ENCODE assay signal across 21 cellular contexts in genomic region chr16:11090947-11091785, GRCh38.
DNase-seq lines count a peak whose midpoint lies in the region; TF ChIP-seq lines count a peak whose summit lies in the region.
"Had no signal": no experiment of that assay in that cellular context is flagged by ENCODE, and none has a peak within 500 bp of the region (broad histone marks: within the 10 kb centered on the region; RNA-seq: fewer than 3 reads in every experiment).

No MANE protein-coding gene starts in this region.

- no peak overlapping the region for H3K27ac ChIP-seq in mesenchymal stem cell (ENCODE audit: low read length, poor library complexity, severe bottlenecking)
- H3K27ac ChIP-seq: thoracic aorta had no signal

- peaks cover 73% of the 10 kb centered on the region for H3K4me1 Mint-ChIP-seq in activated T-helper 1 cell treated with anti-CD3 and anti-CD28 coated beads, Interleukin-12 subunit alpha, Interleukin-12 subunit beta, Interleukin-2, Interleukin-4 antibody, amounts not matched to agents 30 ng/mL and 10 ng/mL and 1 ng/mL, durations not matched to agents 14 hours and 24 hours and 36 hours (ENCODE audit: low read depth)
- peaks cover 31% of the 10 kb centered on the region for H3K4me1 Mint-ChIP-seq in type B pancreatic cell (ENCODE audit: unreplicated experiment)

- H3K9ac ChIP-seq in mesenchymal stem cell (ENCODE audit: low read length), result no peak overlapping the region

- no peak overlapping the region for H2AFZ ChIP-seq in mesenchymal stem cell (ENCODE audit: low read depth, low read length)

- DNase-seq in NCI-H82 (lab: John Stamatoyannopoulos, UW) (peak; percentile 43), NCI-H82 treated with DMSO at 0.1 percent for 48 hours (lab: John Stamatoyannopoulos, UW; ENCODE audit: unreplicated experiment) (no peak), mesenchymal stem cell (no peak), posterior cingulate gyrus (no peak), SHP77 treated with DMSO at 0.1 percent for 48 hours (lab: John Stamatoyannopoulos, UW) (no peak), type B pancreatic cell (ENCODE audit: extremely low spot score, unreplicated experiment) (no peak)
- DNase-seq in Jurkat, Clone E6-1 (ENCODE audit: low read depth, low spot score), result peak; percentile 48
- no peak for DNase-seq in activated T-helper 1 cell treated with anti-CD3 and anti-CD28 coated beads, Interleukin-12 subunit alpha, Interleukin-12 subunit beta, Interleukin-2, Interleukin-4 antibody, amounts not matched to agents 30 ng/mL and 10 ng/mL and 1 ng/mL, durations not matched to agents 14 hours and 24 hours and 36 hours (ENCODE audit: low spot score)
- DNase-seq: 8988T, caudate nucleus, DMS79 treated with DMSO at 0.1 percent for 48 hours, endodermal cell, HCEC 1CT, Karpas-422, kidney glomerular epithelial cell, NCI-H187 treated with DMSO at 0.1 percent for 48 hours, NCI-H526 had no signal

- H3K9me3 ChIP-seq in mesenchymal stem cell (ENCODE audit: control insufficient read depth, low read length), result no peaks in the 10 kb centered on the region
- H3K9me3 ChIP-seq: thoracic aorta had no signal

- H4K91ac ChIP-seq in mesenchymal stem cell (ENCODE audit: low read length), result peak overlapping the region; percentile 60

- H3K36me3 ChIP-seq in mesenchymal stem cell (ENCODE audit: control insufficient read depth in 1 of 2, insufficient read depth in 2 of 2, low read depth in 1 of 2, low read length in 2 of 2), result peaks cover 31 to 43% of the 10 kb centered on the region in 2 experiments
- H3K36me3 ChIP-seq: thoracic aorta had no signal

- H2BK5ac ChIP-seq in mesenchymal stem cell (ENCODE audit: low read depth, low read length, poor library complexity, severe bottlenecking), result no peak overlapping the region

- no peak overlapping the region for H2BK15ac ChIP-seq in mesenchymal stem cell (ENCODE audit: low read depth, poor library complexity, severe bottlenecking)

- peaks cover 30% of the 10 kb centered on the region for H3K4me1 ChIP-seq in mesenchymal stem cell (ENCODE audit: control insufficient read depth, insufficient read depth, low read depth, low read length)

- no peak overlapping the region for H4K8ac ChIP-seq in mesenchymal stem cell (ENCODE audit: low read length)

- H3K18ac ChIP-seq in mesenchymal stem cell (ENCODE audit: low read depth in 1 of 2, low read length in 2 of 2), result peak overlapping the region; percentile 26 to 78

- peak overlapping the region; percentile 29 for H2BK120ac ChIP-seq in mesenchymal stem cell (ENCODE audit: low read depth, low read length)

- WGBS in mesenchymal stem cell, result 94% methylated on average over 14 of the region's 16 CpGs

- H2AK5ac ChIP-seq in mesenchymal stem cell (ENCODE audit: low read length, severe bottlenecking), result no peak overlapping the region

- TF ChIP-seq CTCF in type B pancreatic cell (conservative IDR thresholded peaks at IDR 0.05), result no peak

- no peak overlapping the region for H3K23ac ChIP-seq in mesenchymal stem cell (ENCODE audit: low read length in 2 of 2)

- peaks cover 7% of the 10 kb centered on the region for H3K36me3 Mint-ChIP-seq in activated T-helper 1 cell treated with anti-CD3 and anti-CD28 coated beads, Interleukin-12 subunit alpha, Interleukin-12 subunit beta, Interleukin-2, Interleukin-4 antibody, amounts not matched to agents 30 ng/mL and 10 ng/mL and 1 ng/mL, durations not matched to agents 14 hours and 24 hours and 36 hours (ENCODE audit: low read depth)
- H3K36me3 Mint-ChIP-seq in type B pancreatic cell, result no peaks in the 10 kb centered on the region
- H3K36me3 Mint-ChIP-seq: activated naive CD4-positive, alpha-beta T cell treated with anti-CD3 and anti-CD28 coated beads, Interleukin-2, amount 50 U/mL, for 24 hours had no signal

- H3K27ac Mint-ChIP-seq in activated T-helper 1 cell treated with anti-CD3 and anti-CD28 coated beads, Interleukin-12 subunit alpha, Interleukin-12 subunit beta, Interleukin-2, Interleukin-4 antibody, amounts not matched to agents 30 ng/mL and 10 ng/mL and 1 ng/mL, durations not matched to agents 14 hours and 24 hours and 36 hours, result peak overlapping the region; percentile 15
- no peak overlapping the region for H3K27ac Mint-ChIP-seq in type B pancreatic cell

- H3K27me3 ChIP-seq in mesenchymal stem cell (ENCODE audit: control insufficient read depth in 1 of 2, insufficient read depth in 1 of 2, low read length in 2 of 2), result no peaks in the 10 kb centered on the region

- H3K79me1 ChIP-seq in mesenchymal stem cell (replicated peaks; ENCODE audit: low read length, poor library complexity, severe bottlenecking), result peaks cover 6% of the 10 kb centered on the region

- H3K4me3 Mint-ChIP-seq in activated T-helper 1 cell treated with anti-CD3 and anti-CD28 coated beads, Interleukin-12 subunit alpha, Interleukin-12 subunit beta, Interleukin-2, Interleukin-4 antibody, amounts not matched to agents 30 ng/mL and 10 ng/mL and 1 ng/mL, durations not matched to agents 14 hours and 24 hours and 36 hours, result no peak overlapping the region
- no peak overlapping the region for H3K4me3 Mint-ChIP-seq in type B pancreatic cell
- H3K4me3 Mint-ChIP-seq: activated naive CD4-positive, alpha-beta T cell treated with anti-CD3 and anti-CD28 coated beads, Interleukin-2, amount 50 U/mL, for 24 hours; CD14-positive monocyte; endodermal cell had no signal

- peak overlapping the region in 1 of 2 experiments; percentile 12 for H3K14ac ChIP-seq in mesenchymal stem cell (ENCODE audit: low read length in 2 of 2)

- peak overlapping the region in 1 of 2 experiments; percentile 55 for H3K4ac ChIP-seq in mesenchymal stem cell (ENCODE audit: low read depth in 1 of 2, low read length in 2 of 2)

- H3K27me3 Mint-ChIP-seq in activated T-helper 1 cell treated with anti-CD3 and anti-CD28 coated beads, Interleukin-12 subunit alpha, Interleukin-12 subunit beta, Interleukin-2, Interleukin-4 antibody, amounts not matched to agents 30 ng/mL and 10 ng/mL and 1 ng/mL, durations not matched to agents 14 hours and 24 hours and 36 hours (ENCODE audit: insufficient read depth), result no peaks in the 10 kb centered on the region
- H3K27me3 Mint-ChIP-seq in type B pancreatic cell, result no peaks in the 10 kb centered on the region
- H3K27me3 Mint-ChIP-seq: activated naive CD4-positive, alpha-beta T cell treated with anti-CD3 and anti-CD28 coated beads, Interleukin-2, amount 50 U/mL, for 24 hours had no signal

- H2BK12ac ChIP-seq in mesenchymal stem cell (ENCODE audit: low read length in 2 of 2), result peak overlapping the region; percentile 76 to 98

- H3K4me3 ChIP-seq in Jurkat, Clone E6-1 (ENCODE audit: low read length), result no peak overlapping the region
- H3K4me3 ChIP-seq in mesenchymal stem cell (ENCODE audit: insufficient read depth in 1 of 2, low read depth in 1 of 2, low read length in 2 of 2), result no peak overlapping the region
- H3K4me3 ChIP-seq: skin epidermis, thoracic aorta had no signal

- no peaks in the 10 kb centered on the region for H3K9me3 Mint-ChIP-seq in activated T-helper 1 cell treated with anti-CD3 and anti-CD28 coated beads, Interleukin-12 subunit alpha, Interleukin-12 subunit beta, Interleukin-2, Interleukin-4 antibody, amounts not matched to agents 30 ng/mL and 10 ng/mL and 1 ng/mL, durations not matched to agents 14 hours and 24 hours and 36 hours
- no peaks in the 10 kb centered on the region for H3K9me3 Mint-ChIP-seq in type B pancreatic cell
- H3K9me3 Mint-ChIP-seq: activated naive CD4-positive, alpha-beta T cell treated with anti-CD3 and anti-CD28 coated beads, Interleukin-2, amount 50 U/mL, for 24 hours; endodermal cell had no signal

- intact Hi-C loops in activated T-helper 1 cell treated with anti-CD3 and anti-CD28 coated beads, Interleukin-12 subunit alpha, Interleukin-12 subunit beta, Interleukin-2, Interleukin-4 antibody, amounts not matched to agents 30 ng/mL and 10 ng/mL and 1 ng/mL, durations not matched to agents 14 hours and 24 hours and 36 hours (cut with micrococcal nuclease), result loop anchor here (10.0 kb wide), 1 partner anchor 216 kb away; the partner anchor contains the start of gene CIITA
- intact Hi-C loops in posterior cingulate gyrus (cut with DNase I), result no loop called here

- H3K4me2 ChIP-seq in mesenchymal stem cell (ENCODE audit: low read length, poor library complexity, severe bottlenecking), result no peak overlapping the region

Comparison
In these comparisons a context has a peak if more than half of its experiments do, and no peak if none do; other contexts are left out.
1. DNase-seq: peak in NCI-H82 (single experiment) and Jurkat, Clone E6-1 (single experiment); none in NCI-H82 treated with DMSO at 0.1 percent for 48 hours (single experiment), activated T-helper 1 cell treated with anti-CD3 and anti-CD28 coated beads, Interleukin-12 subunit alpha, Interleukin-12 subunit beta, Interleukin-2, Interleukin-4 antibody, amounts not matched to agents 30 ng/mL and 10 ng/mL and 1 ng/mL, durations not matched to agents 14 hours and 24 hours and 36 hours (single experiment), mesenchymal stem cell (single experiment), posterior cingulate gyrus (0 of 10), SHP77 treated with DMSO at 0.1 percent for 48 hours (single experiment) and type B pancreatic cell (single experiment).